Comparison of ENCODE assay signal across 1 cellular context in the genomic region with DNA sequence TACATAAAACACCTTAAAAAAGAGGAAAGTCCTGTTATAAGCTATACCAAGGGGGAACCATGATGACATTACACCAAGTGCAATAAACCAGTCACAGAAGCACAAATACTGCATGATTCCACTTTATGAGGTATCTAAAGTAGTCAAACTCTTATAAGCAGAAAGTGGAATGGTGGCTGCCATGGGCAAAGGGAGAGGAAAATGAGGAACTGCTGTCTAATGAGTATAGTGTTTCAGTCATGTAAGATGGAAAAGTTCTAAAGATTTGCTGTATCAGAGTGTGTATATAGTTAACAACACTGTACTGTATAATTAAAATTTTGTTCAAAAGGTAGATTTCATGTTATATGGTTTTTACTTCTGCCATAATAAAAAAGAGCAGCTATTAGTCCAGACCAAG.
TF ChIP-seq lines count a peak whose summit lies in the region.

No MANE protein-coding gene starts in this region.

TF ChIP-seq in K562, 482 proteins besides CTCF, POLR2A, EP300 and RAD21:
- TF ChIP-seq SPI1 (IDR thresholded peaks at IDR 0.05; ENCODE audit: borderline replicate concordance, low read depth, low read length): peak; percentile 69
- TF ChIP-seq ZBTB17 (CRISPR knock-in tag; IDR thresholded peaks at IDR 0.05): no peak
TF ChIP-seq in K562: peak in this region for 1.
